In genomic region chr3:173396191-173397041, GRCh38 we compare ENCODE assay signal across 8 cellular contexts. TPM values are rescaled to one million over a fixed set of nuclear protein-coding genes. Genes with fewer than 3 reads are reported as not detected.
A peak's percentile ranks its signal among the peaks of the same experiment; 100 is the strongest.
DNase-seq lines count a peak whose midpoint lies in the region; ATAC-seq and TF ChIP-seq lines count a peak whose summit lies in the region.

No MANE protein-coding gene starts in this region.

- peak overlapping the region; percentile 56 for H3K4me2 ChIP-seq in mesendoderm (ENCODE audit: low read length)

- H3K9ac ChIP-seq in mesendoderm (ENCODE audit: low read length) = peak overlapping the region; percentile 72

- H3K23ac ChIP-seq in mesendoderm (ENCODE audit: low read length) = no peak overlapping the region

- H3K36me3 ChIP-seq in mesendoderm (ENCODE audit: control insufficient read depth, insufficient read depth, low read length) (no peaks in the 10 kb centered on the region), upper lobe of left lung (no peaks in the 10 kb centered on the region)

- H2BK120ac ChIP-seq in mesendoderm (ENCODE audit: low read depth, low read length) = no peak overlapping the region

- DNase-seq in NCI-H524 (lab: John Stamatoyannopoulos, UW) (peak; percentile 36 to 62), NCI-H524 treated with DMSO at 0.1 percent for 48 hours (lab: John Stamatoyannopoulos, UW) (no peak), NCI-H2196 treated with DMSO at 0.1 percent for 48 hours (lab: John Stamatoyannopoulos, UW; ENCODE audit: unreplicated experiment) (peak; percentile 47), cerebellar cortex (ENCODE audit: low spot score) (peak; percentile 69), mesendoderm (peak; percentile 62), upper lobe of left lung (no peak), HUDEP-2 (lab: John Stamatoyannopoulos, UW; ENCODE audit: unreplicated experiment in 76 of 76) (no peak)

- H3K9me3 ChIP-seq in upper lobe of left lung = no peaks in the 10 kb centered on the region

- ATAC-seq in upper lobe of left lung (ENCODE audit: low FRiP score in 2 of 2) (no peak), HG02623 (IDR thresholded peaks at IDR 0.05; ENCODE audit: unreplicated experiment) (no peak)

- no peaks in the 10 kb centered on the region for H3K79me2 ChIP-seq in mesendoderm (ENCODE audit: control insufficient read depth, insufficient read depth, low read length)

- H2BK5ac ChIP-seq in mesendoderm (ENCODE audit: low read length) = no peak overlapping the region

- H2AK5ac ChIP-seq in mesendoderm (ENCODE audit: low read length) = no peak overlapping the region

- WGBS in mesendoderm (ENCODE audit: extremely low coverage, insufficient coverage, low lambda C conversion rate) = no CpG with 5 or more reads among the region's 29 CpGs
- 1 to 2% methylated on average over 29 of the region's 29 CpGs for WGBS in upper lobe of left lung, 2 donors

- no peaks in the 10 kb centered on the region for H3K79me1 ChIP-seq in mesendoderm (ENCODE audit: low read length)

- H3K27me3 ChIP-seq in mesendoderm (ENCODE audit: insufficient read depth, low read length, poor library complexity) (no peaks in the 10 kb centered on the region), upper lobe of left lung (peaks cover 0 to 10% (median 3%) of the 10 kb centered on the region in 4 donors)

- H3K4ac ChIP-seq in mesendoderm (ENCODE audit: low read depth, low read length) = peak overlapping the region; percentile 52

- H3K18ac ChIP-seq in mesendoderm (ENCODE audit: low read length) = no peak overlapping the region

- H3K4me3 ChIP-seq in mesendoderm (ENCODE audit: low read length) (peak overlapping the region; percentile 45), upper lobe of left lung (peak overlapping the region; percentile 30 to 60 (median 51))

- H3K56ac ChIP-seq in mesendoderm (ENCODE audit: low read length) = peak overlapping the region; percentile 90

- no peak overlapping the region for H4K8ac ChIP-seq in mesendoderm (ENCODE audit: low read depth, low read length)

- no peak for TF ChIP-seq CTCF in upper lobe of left lung (IDR thresholded peaks at IDR 0.05)

- no peak overlapping the region for H4K5ac ChIP-seq in mesendoderm (ENCODE audit: low read length)

- H2BK15ac ChIP-seq in mesendoderm (replicated peaks; ENCODE audit: low read depth) = no peak overlapping the region

- H3K27ac ChIP-seq in mesendoderm (ENCODE audit: low read depth, low read length) (no peak overlapping the region), upper lobe of left lung (no peak overlapping the region)

- TF ChIP-seq POLR2A in upper lobe of left lung (IDR thresholded peaks at IDR 0.05) = no peak

- H3K4me1 ChIP-seq in mesendoderm (ENCODE audit: control insufficient read depth, low read depth, low read length) (peaks cover 1% of the 10 kb centered on the region), upper lobe of left lung (peaks cover 0 to 37% (median 19%) of the 10 kb centered on the region in 4 donors)

- no peak for TF ChIP-seq EP300 in upper lobe of left lung (IDR thresholded peaks at IDR 0.05)

RNA-seq across cellular contexts. Expression of gene NLGN1, which starts 1.1 kb away (rescaled TPM):
- 5.6 TPM for polyA plus RNA-seq in mesendoderm (2013, experiment 1 of 2)
- 4.9 TPM for polyA plus RNA-seq in mesendoderm (2013, experiment 2 of 2)
- total RNA-seq in upper lobe of left lung = 1 to 10 TPM in 4 of 6 donors, under 1 TPM in 2; under 0.01 to 3.5 (median 1.9) TPM

Comparison
In these comparisons a context has a peak if more than half of its experiments do, and no peak if none do; other contexts are left out.
1. DNase-seq: peak in NCI-H524 (2 of 2), NCI-H2196 treated with DMSO at 0.1 percent for 48 hours (single experiment), cerebellar cortex (single experiment) and mesendoderm (single experiment); none in NCI-H524 treated with DMSO at 0.1 percent for 48 hours (single experiment), upper lobe of left lung (0 of 2) and HUDEP-2 (0 of 76).